24 cellular contexts compared by ENCODE assay signal in genomic region chr11:120102050-120102861, GRCh38. TPM values are rescaled to one million over a fixed set of nuclear protein-coding genes. Genes with fewer than 3 reads are reported as not detected.
"Had no signal": no experiment of that assay in that cellular context is flagged by ENCODE, and none has a peak within 500 bp of the region (broad histone marks: within the 10 kb centered on the region; RNA-seq: fewer than 3 reads in every experiment).

No MANE protein-coding gene starts in this region.

- H2AFZ ChIP-seq: parathyroid adenoma had no signal

- H3K4me1 ChIP-seq: heart left ventricle, parathyroid adenoma, prostate gland, spleen, tibial artery, upper lobe of left lung, vagina had no signal

- H3K27ac ChIP-seq: coronary artery, heart left ventricle, parathyroid adenoma, prostate gland, spleen, tibial artery, upper lobe of left lung, vagina had no signal

- H3K9me3 ChIP-seq: heart left ventricle, mucosa of descending colon, prostate gland, spleen, tibial artery, upper lobe of left lung, vagina had no signal

- H3K27me3 ChIP-seq: upper lobe of left lung, vagina had no signal

- ATAC-seq: heart left ventricle; mucosa of descending colon; naive thymus-derived CD8-positive, alpha-beta T cell; sciatic nerve; stimulated activated memory B cell treated with anti-CD40 and anti-IgM and Interleukin-4, amounts not matched to agents 10 μg/mL and 1 μg/mL and 100 μg/mL, for 72 hours had no signal

- H3K36me3 ChIP-seq: heart left ventricle, prostate gland, spleen, tibial artery, upper lobe of left lung, vagina had no signal

- DNase-seq: effector CD8-positive, alpha-beta T cell; foreskin melanocyte; hypothalamus; kidney glomerular epithelial cell; mucosa of descending colon; occipital lobe; spleen; stimulated activated CD4-positive, alpha-beta T cell treated with anti-CD3 and anti-CD28 coated beads, Interleukin-15, amount 100 ng/mL, for 24 hours; stimulated activated CD4-positive, alpha-beta T cell treated with anti-CD3 and anti-CD28 coated beads, Interleukin-1b, Interleukin-23, amount 100 ng/mL, for 48 hours; stimulated activated CD4-positive, alpha-beta T cell treated with anti-CD3 and anti-CD28 coated beads, Interleukin-4, amount 100 ng/mL, for 24 hours; tibial artery; upper lobe of left lung had no signal

- H3K79me2 ChIP-seq: parathyroid adenoma had no signal

- H3K4me3 ChIP-seq: coronary artery, heart left ventricle, mucosa of descending colon, prostate gland, spleen, tibial artery, upper lobe of left lung, vagina had no signal

- FAIRE-seq: islet of Langerhans had no signal

RNA-seq across cellular contexts. Expression of gene TRIM29, which starts 35.7 kb away (rescaled TPM):
- total RNA-seq: dermis microvascular lymphatic vessel endothelial cell; glomerular endothelial cell; lung microvascular endothelial cell; naive thymus-derived CD8-positive, alpha-beta T cell had no signal
